1 cellular context compared by ENCODE assay signal in the genomic region with DNA sequence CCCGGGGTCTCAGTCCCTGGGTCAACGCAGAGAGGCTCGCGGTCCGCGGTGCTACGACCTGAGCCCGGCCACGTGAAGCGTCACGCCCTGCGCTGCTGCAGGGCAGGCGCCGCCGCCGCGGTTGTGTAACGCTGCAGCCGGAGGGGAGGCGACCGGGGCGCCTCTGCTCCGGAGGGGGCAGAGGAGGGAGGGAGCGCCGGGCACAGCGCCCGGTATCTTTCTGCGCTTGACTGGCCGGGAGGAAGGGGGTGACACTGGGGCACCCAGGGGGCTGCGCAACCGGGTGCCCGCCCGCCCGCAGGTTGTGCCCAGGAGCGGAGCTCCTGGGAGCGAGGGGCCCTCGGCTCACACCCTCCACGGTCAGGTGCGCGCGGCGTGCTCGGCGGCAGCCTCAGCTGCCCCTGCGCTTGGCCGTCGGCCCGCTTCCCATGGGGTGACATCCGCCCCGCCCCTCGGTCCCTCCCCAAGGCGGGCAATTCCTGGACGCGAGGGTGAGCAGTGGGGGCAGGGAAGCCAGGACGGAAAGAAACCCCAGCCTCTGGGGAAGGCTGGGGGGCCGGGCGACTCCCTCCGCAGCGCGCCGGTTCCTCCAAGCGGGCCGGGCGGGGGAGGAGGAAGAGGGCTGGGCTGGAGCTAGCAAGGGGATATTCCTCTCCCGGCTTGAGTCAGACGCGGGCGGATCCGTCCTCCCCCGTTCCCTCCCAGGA.
TF ChIP-seq lines count a peak whose summit lies in the region.

No MANE protein-coding gene starts in this region.

TF ChIP-seq in HepG2, 621 proteins besides CTCF, POLR2A, EP300 and RAD21 (continued from another document and continues in another):
- TF ChIP-seq, protein P1, sequence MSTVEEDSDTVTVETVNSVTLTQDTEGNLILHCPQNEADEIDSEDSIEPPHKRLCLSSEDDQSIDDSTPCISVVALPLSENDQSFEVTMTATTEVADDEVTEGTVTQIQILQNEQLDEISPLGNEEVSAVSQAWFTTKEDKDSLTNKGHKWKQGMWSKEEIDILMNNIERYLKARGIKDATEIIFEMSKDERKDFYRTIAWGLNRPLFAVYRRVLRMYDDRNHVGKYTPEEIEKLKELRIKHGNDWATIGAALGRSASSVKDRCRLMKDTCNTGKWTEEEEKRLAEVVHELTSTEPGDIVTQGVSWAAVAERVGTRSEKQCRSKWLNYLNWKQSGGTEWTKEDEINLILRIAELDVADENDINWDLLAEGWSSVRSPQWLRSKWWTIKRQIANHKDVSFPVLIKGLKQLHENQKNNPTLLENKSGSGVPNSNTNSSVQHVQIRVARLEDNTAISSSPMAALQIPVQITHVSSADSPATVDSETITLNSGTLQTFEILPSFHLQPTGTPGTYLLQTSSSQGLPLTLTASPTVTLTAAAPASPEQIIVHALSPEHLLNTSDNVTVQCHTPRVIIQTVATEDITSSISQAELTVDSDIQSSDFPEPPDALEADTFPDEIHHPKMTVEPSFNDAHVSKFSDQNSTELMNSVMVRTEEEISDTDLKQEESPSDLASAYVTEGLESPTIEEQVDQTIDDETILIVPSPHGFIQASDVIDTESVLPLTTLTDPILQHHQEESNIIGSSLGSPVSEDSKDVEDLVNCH (CRISPR knock-in tag; IDR thresholded peaks at IDR 0.05) = 0 out of 2 replicates have a peak, but pooled peaks have one; percentile 63
- TF ChIP-seq MEIS2 (CRISPR knock-in tag; IDR thresholded peaks at IDR 0.05) (peak; percentile 91), ZNF556 (CRISPR knock-in tag; IDR thresholded peaks at IDR 0.05; ENCODE audit: borderline replicate concordance) (peak; percentile 76; the same call in 1 of the 2 replicates), NFYC (CRISPR knock-in tag; IDR thresholded peaks at IDR 0.05) (0 out of 2 replicates have a peak, but pooled peaks have one; percentile 20), FOXM1 (CRISPR knock-in tag; IDR thresholded peaks at IDR 0.05) (no peak), ONECUT2 (CRISPR knock-in tag; IDR thresholded peaks at IDR 0.05) (0 out of 2 replicates have a peak, but pooled peaks have one; percentile 7), ZSCAN12 (CRISPR knock-in tag; IDR thresholded peaks at IDR 0.05) (no peak), YEATS2 (CRISPR knock-in tag; IDR thresholded peaks at IDR 0.05; ENCODE audit: borderline replicate concordance) (peak; percentile 54), ETV6 (CRISPR knock-in tag; conservative IDR thresholded peaks at IDR 0.05) (peak; percentile 81), ZNF660 (CRISPR knock-in tag; IDR thresholded peaks at IDR 0.05; ENCODE audit: borderline replicate concordance, low read depth) (0 out of 2 replicates have a peak, but pooled peaks have one; percentile 75), SRSF9 (IDR thresholded peaks at IDR 0.05; ENCODE audit: borderline replicate concordance, insufficient read depth, low read depth, low read length, poor library complexity, severe bottlenecking) (no peak), HNRNPH1 (optimal IDR thresholded peaks at IDR 0.05; ENCODE audit: low read depth, low read length) (no peak), ZSCAN29 (CRISPR knock-in tag; conservative IDR thresholded peaks at IDR 0.05) (0 out of 2 replicates have a peak, but pooled peaks have one; percentile 76), ZNF703 (CRISPR knock-in tag; IDR thresholded peaks at IDR 0.05; ENCODE audit: borderline replicate concordance) (peak; percentile 94; the same call in 1 of the 2 replicates), ZSCAN9 (CRISPR knock-in tag; IDR thresholded peaks at IDR 0.05; ENCODE audit: borderline replicate concordance) (peak; percentile 30), ZNF441 (CRISPR knock-in tag; IDR thresholded peaks at IDR 0.05; ENCODE audit: borderline replicate concordance) (peak; percentile 53), KDM6A (CRISPR knock-in tag; IDR thresholded peaks at IDR 0.05; ENCODE audit: low read depth) (peak; percentile 62), MYC (CRISPR knock-in tag; IDR thresholded peaks at IDR 0.05; ENCODE audit: borderline replicate concordance) (peak; percentile 96), MIER2 (CRISPR knock-in tag; IDR thresholded peaks at IDR 0.05) (peak; percentile 58; the same call in 1 of the 2 replicates), ETV5 (CRISPR knock-in tag; IDR thresholded peaks at IDR 0.05; ENCODE audit: borderline replicate concordance) (peak; percentile 89), MBNL3 (CRISPR knock-in tag; conservative IDR thresholded peaks at IDR 0.05) (no peak)
- TF ChIP-seq, protein P2, sequence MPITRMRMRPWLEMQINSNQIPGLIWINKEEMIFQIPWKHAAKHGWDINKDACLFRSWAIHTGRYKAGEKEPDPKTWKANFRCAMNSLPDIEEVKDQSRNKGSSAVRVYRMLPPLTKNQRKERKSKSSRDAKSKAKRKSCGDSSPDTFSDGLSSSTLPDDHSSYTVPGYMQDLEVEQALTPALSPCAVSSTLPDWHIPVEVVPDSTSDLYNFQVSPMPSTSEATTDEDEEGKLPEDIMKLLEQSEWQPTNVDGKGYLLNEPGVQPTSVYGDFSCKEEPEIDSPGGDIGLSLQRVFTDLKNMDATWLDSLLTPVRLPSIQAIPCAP (CRISPR knock-in tag; IDR thresholded peaks at IDR 0.05; ENCODE audit: low read depth) = no peak
- TF ChIP-seq, protein P3, sequence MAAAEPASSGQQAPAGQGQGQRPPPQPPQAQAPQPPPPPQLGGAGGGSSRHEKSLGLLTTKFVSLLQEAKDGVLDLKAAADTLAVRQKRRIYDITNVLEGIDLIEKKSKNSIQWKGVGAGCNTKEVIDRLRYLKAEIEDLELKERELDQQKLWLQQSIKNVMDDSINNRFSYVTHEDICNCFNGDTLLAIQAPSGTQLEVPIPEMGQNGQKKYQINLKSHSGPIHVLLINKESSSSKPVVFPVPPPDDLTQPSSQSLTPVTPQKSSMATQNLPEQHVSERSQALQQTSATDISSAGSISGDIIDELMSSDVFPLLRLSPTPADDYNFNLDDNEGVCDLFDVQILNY (CRISPR knock-in tag; conservative IDR thresholded peaks at IDR 0.05) = 0 out of 2 replicates have a peak, but pooled peaks have one; percentile 22
- TF ChIP-seq, protein P4, sequence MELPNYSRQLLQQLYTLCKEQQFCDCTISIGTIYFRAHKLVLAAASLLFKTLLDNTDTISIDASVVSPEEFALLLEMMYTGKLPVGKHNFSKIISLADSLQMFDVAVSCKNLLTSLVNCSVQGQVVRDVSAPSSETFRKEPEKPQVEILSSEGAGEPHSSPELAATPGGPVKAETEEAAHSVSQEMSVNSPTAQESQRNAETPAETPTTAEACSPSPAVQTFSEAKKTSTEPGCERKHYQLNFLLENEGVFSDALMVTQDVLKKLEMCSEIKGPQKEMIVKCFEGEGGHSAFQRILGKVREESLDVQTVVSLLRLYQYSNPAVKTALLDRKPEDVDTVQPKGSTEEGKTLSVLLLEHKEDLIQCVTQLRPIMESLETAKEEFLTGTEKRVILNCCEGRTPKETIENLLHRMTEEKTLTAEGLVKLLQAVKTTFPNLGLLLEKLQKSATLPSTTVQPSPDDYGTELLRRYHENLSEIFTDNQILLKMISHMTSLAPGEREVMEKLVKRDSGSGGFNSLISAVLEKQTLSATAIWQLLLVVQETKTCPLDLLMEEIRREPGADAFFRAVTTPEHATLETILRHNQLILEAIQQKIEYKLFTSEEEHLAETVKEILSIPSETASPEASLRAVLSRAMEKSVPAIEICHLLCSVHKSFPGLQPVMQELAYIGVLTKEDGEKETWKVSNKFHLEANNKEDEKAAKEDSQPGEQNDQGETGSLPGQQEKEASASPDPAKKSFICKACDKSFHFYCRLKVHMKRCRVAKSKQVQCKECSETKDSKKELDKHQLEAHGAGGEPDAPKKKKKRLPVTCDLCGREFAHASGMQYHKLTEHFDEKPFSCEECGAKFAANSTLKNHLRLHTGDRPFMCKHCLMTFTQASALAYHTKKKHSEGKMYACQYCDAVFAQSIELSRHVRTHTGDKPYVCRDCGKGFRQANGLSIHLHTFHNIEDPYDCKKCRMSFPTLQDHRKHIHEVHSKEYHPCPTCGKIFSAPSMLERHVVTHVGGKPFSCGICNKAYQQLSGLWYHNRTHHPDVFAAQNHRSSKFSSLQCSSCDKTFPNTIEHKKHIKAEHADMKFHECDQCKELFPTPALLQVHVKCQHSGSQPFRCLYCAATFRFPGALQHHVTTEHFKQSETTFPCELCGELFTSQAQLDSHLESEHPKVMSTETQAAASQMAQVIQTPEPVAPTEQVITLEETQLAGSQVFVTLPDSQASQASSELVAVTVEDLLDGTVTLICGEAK (IDR thresholded peaks at IDR 0.05) = no peak
- TF ChIP-seq, protein P4 (CRISPR knock-in tag; IDR thresholded peaks at IDR 0.05) = peak; percentile 42
- TF ChIP-seq, protein P5, sequence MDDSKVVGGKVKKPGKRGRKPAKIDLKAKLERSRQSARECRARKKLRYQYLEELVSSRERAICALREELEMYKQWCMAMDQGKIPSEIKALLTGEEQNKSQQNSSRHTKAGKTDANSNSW (CRISPR knock-in tag; IDR thresholded peaks at IDR 0.05; ENCODE audit: borderline replicate concordance) = 0 out of 2 replicates have a peak, but pooled peaks have one; percentile 67
- TF ChIP-seq, protein P6, sequence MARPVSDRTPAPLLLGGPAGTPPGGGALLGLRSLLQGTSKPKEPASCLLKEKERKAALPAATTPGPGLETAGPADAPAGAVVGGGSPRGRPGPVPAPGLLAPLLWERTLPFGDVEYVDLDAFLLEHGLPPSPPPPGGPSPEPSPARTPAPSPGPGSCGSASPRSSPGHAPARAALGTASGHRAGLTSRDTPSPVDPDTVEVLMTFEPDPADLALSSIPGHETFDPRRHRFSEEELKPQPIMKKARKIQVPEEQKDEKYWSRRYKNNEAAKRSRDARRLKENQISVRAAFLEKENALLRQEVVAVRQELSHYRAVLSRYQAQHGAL (CRISPR knock-in tag; IDR thresholded peaks at IDR 0.05; ENCODE audit: not compliant biosample characterization) = no peak
- TF ChIP-seq, protein P7, sequence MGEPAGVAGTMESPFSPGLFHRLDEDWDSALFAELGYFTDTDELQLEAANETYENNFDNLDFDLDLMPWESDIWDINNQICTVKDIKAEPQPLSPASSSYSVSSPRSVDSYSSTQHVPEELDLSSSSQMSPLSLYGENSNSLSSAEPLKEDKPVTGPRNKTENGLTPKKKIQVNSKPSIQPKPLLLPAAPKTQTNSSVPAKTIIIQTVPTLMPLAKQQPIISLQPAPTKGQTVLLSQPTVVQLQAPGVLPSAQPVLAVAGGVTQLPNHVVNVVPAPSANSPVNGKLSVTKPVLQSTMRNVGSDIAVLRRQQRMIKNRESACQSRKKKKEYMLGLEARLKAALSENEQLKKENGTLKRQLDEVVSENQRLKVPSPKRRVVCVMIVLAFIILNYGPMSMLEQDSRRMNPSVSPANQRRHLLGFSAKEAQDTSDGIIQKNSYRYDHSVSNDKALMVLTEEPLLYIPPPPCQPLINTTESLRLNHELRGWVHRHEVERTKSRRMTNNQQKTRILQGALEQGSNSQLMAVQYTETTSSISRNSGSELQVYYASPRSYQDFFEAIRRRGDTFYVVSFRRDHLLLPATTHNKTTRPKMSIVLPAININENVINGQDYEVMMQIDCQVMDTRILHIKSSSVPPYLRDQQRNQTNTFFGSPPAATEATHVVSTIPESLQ (CRISPR knock-in tag; conservative IDR thresholded peaks at IDR 0.05) = no peak; the same call in 1 of the 2 replicates
- TF ChIP-seq, protein P8, sequence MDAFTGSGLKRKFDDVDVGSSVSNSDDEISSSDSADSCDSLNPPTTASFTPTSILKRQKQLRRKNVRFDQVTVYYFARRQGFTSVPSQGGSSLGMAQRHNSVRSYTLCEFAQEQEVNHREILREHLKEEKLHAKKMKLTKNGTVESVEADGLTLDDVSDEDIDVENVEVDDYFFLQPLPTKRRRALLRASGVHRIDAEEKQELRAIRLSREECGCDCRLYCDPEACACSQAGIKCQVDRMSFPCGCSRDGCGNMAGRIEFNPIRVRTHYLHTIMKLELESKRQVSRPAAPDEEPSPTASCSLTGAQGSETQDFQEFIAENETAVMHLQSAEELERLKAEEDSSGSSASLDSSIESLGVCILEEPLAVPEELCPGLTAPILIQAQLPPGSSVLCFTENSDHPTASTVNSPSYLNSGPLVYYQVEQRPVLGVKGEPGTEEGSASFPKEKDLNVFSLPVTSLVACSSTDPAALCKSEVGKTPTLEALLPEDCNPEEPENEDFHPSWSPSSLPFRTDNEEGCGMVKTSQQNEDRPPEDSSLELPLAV (CRISPR knock-in tag; conservative IDR thresholded peaks at IDR 0.05; ENCODE audit: low read depth) = peak; percentile 80; the same call in 1 of the 2 replicates
- TF ChIP-seq, protein P9, sequence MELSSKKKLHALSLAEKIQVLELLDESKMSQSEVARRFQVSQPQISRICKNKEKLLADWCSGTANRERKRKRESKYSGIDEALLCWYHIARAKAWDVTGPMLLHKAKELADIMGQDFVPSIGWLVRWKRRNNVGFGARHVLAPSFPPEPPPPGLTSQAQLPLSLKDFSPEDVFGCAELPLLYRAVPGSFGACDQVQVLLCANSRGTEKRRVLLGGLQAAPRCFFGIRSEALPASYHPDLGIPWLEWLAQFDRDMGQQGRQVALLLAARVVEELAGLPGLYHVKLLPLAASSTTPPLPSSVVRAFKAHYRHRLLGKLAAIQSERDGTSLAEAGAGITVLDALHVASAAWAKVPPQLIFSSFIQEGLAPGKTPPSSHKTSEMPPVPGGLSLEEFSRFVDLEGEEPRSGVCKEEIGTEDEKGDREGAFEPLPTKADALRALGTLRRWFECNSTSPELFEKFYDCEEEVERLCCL (CRISPR knock-in tag; IDR thresholded peaks at IDR 0.05; ENCODE audit: borderline replicate concordance) = no peak
